16 cellular contexts compared by ENCODE assay signal in genomic region chr3:189500299-189500698, GRCh38.
DNase-seq lines count a peak whose midpoint lies in the region; ATAC-seq and TF ChIP-seq lines count a peak whose summit lies in the region.
"Had no signal": no experiment of that assay in that cellular context is flagged by ENCODE, and none has a peak within 500 bp of the region (broad histone marks: within the 10 kb centered on the region; RNA-seq: fewer than 3 reads in every experiment).

No MANE protein-coding gene starts in this region.

- no peak for DNase-seq in activated naive CD4-positive, alpha-beta T cell treated with anti-CD3 and anti-CD28 coated beads, Interleukin-2, amount 50 U/mL, for 72 hours (ENCODE audit: low spot score in 2 of 2)
- DNase-seq in CD8-positive, alpha-beta T cell, result no peak
- DNase-seq in SK-N-MC (ENCODE audit: low read depth, low spot score) (no peak), iPS-NIHi7 (ENCODE audit: extremely low spot score) (no peak)
- DNase-seq: AML-193; CD4-positive, alpha-beta T cell; DMS153; DMS79; GDM1; IMR-90 had no signal

- no peak overlapping the region for H3K4me3 Mint-ChIP-seq in activated naive CD4-positive, alpha-beta T cell treated with anti-CD3 and anti-CD28 coated beads, Interleukin-2, amount 50 U/mL, for 24 hours
- no peak overlapping the region for H3K4me3 Mint-ChIP-seq in CD8-positive, alpha-beta T cell
- H3K4me3 Mint-ChIP-seq: CD4-positive, alpha-beta T cell had no signal

- no peaks in the 10 kb centered on the region for H3K4me1 ChIP-seq in CD8-positive, alpha-beta T cell (ENCODE audit: insufficient read depth, low read length)
- H3K4me1 ChIP-seq in skeletal muscle tissue (ENCODE audit: control insufficient read depth in 3 of 3, insufficient read depth in 3 of 3, low read length in 3 of 3), result no peaks in the 10 kb centered on the region
- H3K4me1 ChIP-seq: HAP-1 had no signal

- H3K9ac ChIP-seq in SK-N-MC (ENCODE audit: insufficient read length) (peak overlapping the region; percentile 77), skeletal muscle tissue (ENCODE audit: low read depth in 1 of 3, low read length in 3 of 3) (no peak overlapping the region)

- ATAC-seq in activated naive CD4-positive, alpha-beta T cell treated with anti-CD3 and anti-CD28 coated beads, Interleukin-2, amount 50 U/mL, for 72 hours, result no peak
- ATAC-seq in CD8-positive, alpha-beta T cell, result no peak
- ATAC-seq in GM18873 (IDR thresholded peaks at IDR 0.05; ENCODE audit: low FRiP score, unreplicated experiment), result no peak
- ATAC-seq: K562 had no signal

- H3K27me3 Mint-ChIP-seq in activated naive CD4-positive, alpha-beta T cell treated with anti-CD3 and anti-CD28 coated beads, Interleukin-2, amount 50 U/mL, for 24 hours, result peaks cover 2% of the 10 kb centered on the region
- no peaks in the 10 kb centered on the region for H3K27me3 Mint-ChIP-seq in CD8-positive, alpha-beta T cell (ENCODE audit: low read depth)
- H3K27me3 Mint-ChIP-seq: CD4-positive, alpha-beta T cell had no signal

- no peaks in the 10 kb centered on the region for H3K36me3 ChIP-seq in CD8-positive, alpha-beta T cell (ENCODE audit: insufficient read depth, low read length)
- no peaks in the 10 kb centered on the region; the same call in 1 of the 2 replicates for H3K36me3 ChIP-seq in SK-N-MC (ENCODE audit: insufficient read depth, low read length)
- no peaks in the 10 kb centered on the region for H3K36me3 ChIP-seq in skeletal muscle tissue (ENCODE audit: control insufficient read depth in 3 of 3, insufficient read depth in 3 of 3, low read length in 3 of 3)
- H3K36me3 ChIP-seq: HAP-1 had no signal

- TF ChIP-seq CTCF in CD8-positive, alpha-beta T cell (IDR thresholded peaks at IDR 0.05), result no peak

- peaks cover 5% of the 10 kb centered on the region for H3K9me3 ChIP-seq in CD8-positive, alpha-beta T cell (ENCODE audit: low read length)
- H3K9me3 ChIP-seq in SK-N-MC (ENCODE audit: low read depth, low read length) (no peaks in the 10 kb centered on the region), skeletal muscle tissue (ENCODE audit: control insufficient read depth in 3 of 3, low read length in 3 of 3) (no peaks in the 10 kb centered on the region)
- H3K9me3 ChIP-seq: HAP-1 had no signal

- H3K36me3 Mint-ChIP-seq in activated naive CD4-positive, alpha-beta T cell treated with anti-CD3 and anti-CD28 coated beads, Interleukin-2, amount 50 U/mL, for 24 hours, result peaks cover 3% of the 10 kb centered on the region
- peaks cover 5 to 6% of the 10 kb centered on the region in 2 donors for H3K36me3 Mint-ChIP-seq in activated naive CD4-positive, alpha-beta T cell treated with anti-CD3 and anti-CD28 coated beads, Interleukin-2, amount 50 U/mL, for 72 hours
- H3K36me3 Mint-ChIP-seq in CD8-positive, alpha-beta T cell, result no peaks in the 10 kb centered on the region

- intact Hi-C loops in CD8-positive, alpha-beta T cell (cut with DNase I, micrococcal nuclease), result loop anchor here in 1 of 2 experiments (10.0 kb wide), 1 partner anchor 265 kb away; no protein-coding TSS in a partner anchor

- CTCF ChIA-PET in CD8-positive, alpha-beta T cell (lab: Charles Lee), result interaction anchor here (1.1 kb wide), 1 partner anchor 13 kb away, joined by 3 read pairs; no protein-coding TSS in a partner anchor

- POLR2A ChIA-PET in CD8-positive, alpha-beta T cell (lab: Charles Lee), result no interaction called here

- no peaks in the 10 kb centered on the region for H3K27me3 ChIP-seq in CD8-positive, alpha-beta T cell (ENCODE audit: insufficient read depth, low read length)
- H3K27me3 ChIP-seq in skeletal muscle tissue (ENCODE audit: control insufficient read depth in 3 of 3, insufficient read depth in 3 of 3, low read length in 3 of 3), result no peaks in the 10 kb centered on the region

- peak overlapping the region; percentile 14 for H3K27ac Mint-ChIP-seq in activated naive CD4-positive, alpha-beta T cell treated with anti-CD3 and anti-CD28 coated beads, Interleukin-2, amount 50 U/mL, for 24 hours
- no peak overlapping the region for H3K27ac Mint-ChIP-seq in activated naive CD4-positive, alpha-beta T cell treated with anti-CD3 and anti-CD28 coated beads, Interleukin-2, amount 50 U/mL, for 72 hours
- H3K27ac Mint-ChIP-seq in CD8-positive, alpha-beta T cell, result peak overlapping the region; percentile 43
- H3K27ac Mint-ChIP-seq: CD4-positive, alpha-beta T cell had no signal

- H3K4me1 Mint-ChIP-seq in activated naive CD4-positive, alpha-beta T cell treated with anti-CD3 and anti-CD28 coated beads, Interleukin-2, amount 50 U/mL, for 24 hours, result peaks cover 24% of the 10 kb centered on the region
- H3K4me1 Mint-ChIP-seq in CD8-positive, alpha-beta T cell (ENCODE audit: low read depth), result peaks cover 25% of the 10 kb centered on the region

- no peak overlapping the region for H3K27ac ChIP-seq in CD8-positive, alpha-beta T cell (ENCODE audit: low read depth, low read length)
- H3K27ac ChIP-seq in SK-N-MC, result peak overlapping the region; percentile 100
- H3K27ac ChIP-seq in skeletal muscle tissue (ENCODE audit: low read depth, low read length), result peak overlapping the region; percentile 23
- H3K27ac ChIP-seq: C4-2B had no signal

- H3K4me3 ChIP-seq in CD8-positive, alpha-beta T cell (ENCODE audit: low read depth, low read length), result no peak overlapping the region
- H3K4me3 ChIP-seq in SK-N-MC, result no peak overlapping the region
- no peak overlapping the region for H3K4me3 ChIP-seq in skeletal muscle tissue (ENCODE audit: low read length in 3 of 3)
- H3K4me3 ChIP-seq: HAP-1, K562 had no signal

- peaks cover 6% of the 10 kb centered on the region for H3K9me3 Mint-ChIP-seq in activated naive CD4-positive, alpha-beta T cell treated with anti-CD3 and anti-CD28 coated beads, Interleukin-2, amount 50 U/mL, for 24 hours
- peaks cover 6% of the 10 kb centered on the region in 2 donors for H3K9me3 Mint-ChIP-seq in activated naive CD4-positive, alpha-beta T cell treated with anti-CD3 and anti-CD28 coated beads, Interleukin-2, amount 50 U/mL, for 72 hours
- peaks cover 7% of the 10 kb centered on the region for H3K9me3 Mint-ChIP-seq in CD8-positive, alpha-beta T cell

Comparison
In these comparisons a context has a peak if more than half of its experiments do, and no peak if none do; other contexts are left out.
1. H3K27ac Mint-ChIP-seq: peak in activated naive CD4-positive, alpha-beta T cell treated with anti-CD3 and anti-CD28 coated beads, Interleukin-2, amount 50 U/mL, for 24 hours (single experiment) and CD8-positive, alpha-beta T cell (single experiment); none in activated naive CD4-positive, alpha-beta T cell treated with anti-CD3 and anti-CD28 coated beads, Interleukin-2, amount 50 U/mL, for 72 hours (0 of 2).